ENCODE assay signal across 12 cellular contexts in the genomic region with DNA sequence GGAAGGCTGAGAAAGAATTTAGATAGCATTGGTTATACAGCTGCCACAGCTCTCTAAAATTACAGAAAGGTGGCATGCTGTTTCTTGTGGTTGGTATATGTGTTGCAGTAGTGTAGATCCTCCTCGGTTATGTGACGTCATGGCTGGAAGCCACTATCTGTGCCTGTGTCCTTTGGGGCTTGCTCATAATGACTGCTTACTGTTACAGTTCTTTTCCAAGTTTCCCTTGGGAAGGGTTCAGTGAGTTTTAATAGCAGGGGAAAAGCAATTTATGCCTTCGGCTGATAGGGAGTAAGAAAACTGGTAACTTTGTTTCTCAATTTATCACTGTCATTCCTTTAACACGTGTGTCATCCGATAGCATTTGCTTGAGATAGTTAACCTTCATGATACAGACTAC.
"Had no signal": no experiment of that assay in that cellular context is flagged by ENCODE, and none has a peak within 500 bp of the region (broad histone marks: within the 10 kb centered on the region; RNA-seq: fewer than 3 reads in every experiment).

No MANE protein-coding gene starts in this region.

- H3K9me3 ChIP-seq: breast epithelium, heart right ventricle, ovary had no signal

- ATAC-seq: stimulated activated memory B cell treated with anti-CD40 and anti-IgM and Interleukin-4, amounts not matched to agents 10 μg/mL and 1 μg/mL and 100 μg/mL, for 72 hours had no signal

- DNase-seq: activated CD4-positive, alpha-beta T cell treated with anti-CD3 and anti-CD28 coated beads, Interleukin-2, amount 10 ng/mL, durations not matched to agents 7 days and 5 days; activated CD4-positive, CD25-positive, alpha-beta regulatory T cell; activated gamma-delta T cell treated with Interleukin-2 at 50 U/mL for 16 hours; activated naive CD8-positive, alpha-beta T cell treated with anti-CD3 and anti-CD28 coated beads for 36 hours; foreskin melanocyte; heart right ventricle; islet precursor cell; ovary; retina; T-helper 2 cell had no signal

- H3K27me3 ChIP-seq: breast epithelium, heart right ventricle, ovary had no signal

- H3K27ac ChIP-seq: breast epithelium, ovary had no signal

- H3K4me1 ChIP-seq: breast epithelium had no signal

- H3K4me3 ChIP-seq: breast epithelium, heart right ventricle, ovary had no signal

- H3K36me3 ChIP-seq: breast epithelium, ovary had no signal
